1 cellular context compared by ENCODE assay signal in genomic region chr1:44008259-44008658, GRCh38.
A peak's percentile ranks its signal among the peaks of the same experiment; 100 is the strongest.
TF ChIP-seq lines count a peak whose summit lies in the region.

No MANE protein-coding gene starts in this region.

TF ChIP-seq in HepG2, 621 proteins besides CTCF, POLR2A, EP300 and RAD21:
- TF ChIP-seq RBM22 (optimal IDR thresholded peaks at IDR 0.05; ENCODE audit: low read length): peak; percentile 72
- TF ChIP-seq AGO2 (optimal IDR thresholded peaks at IDR 0.05; ENCODE audit: low read depth, low read length): peak; percentile 30
- TF ChIP-seq, protein P1, sequence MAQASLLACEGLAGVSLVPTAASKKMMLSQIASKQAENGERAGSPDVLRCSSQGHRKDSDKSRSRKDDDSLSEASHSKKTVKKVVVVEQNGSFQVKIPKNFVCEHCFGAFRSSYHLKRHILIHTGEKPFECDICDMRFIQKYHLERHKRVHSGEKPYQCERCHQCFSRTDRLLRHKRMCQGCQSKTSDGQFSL (CRISPR knock-in tag; IDR thresholded peaks at IDR 0.05): no peak
